Comparison of ENCODE assay signal across 11 cellular contexts in genomic region chr11:59076876-59077571, GRCh38. TPM values are rescaled to one million over a fixed set of nuclear protein-coding genes. Genes with fewer than 3 reads are reported as not detected.
A peak's percentile ranks its signal among the peaks of the same experiment; 100 is the strongest.
DNase-seq lines count a peak whose midpoint lies in the region; ATAC-seq and TF ChIP-seq lines count a peak whose summit lies in the region.
"Had no signal": no experiment of that assay in that cellular context is flagged by ENCODE, and none has a peak within 500 bp of the region (broad histone marks: within the 10 kb centered on the region; RNA-seq: fewer than 3 reads in every experiment).

No MANE protein-coding gene starts in this region.

- H3K4me1 Mint-ChIP-seq in stimulated activated naive CD8-positive, alpha-beta T cell treated with anti-CD3 and anti-CD28 coated beads, Interleukin-15, Interleukin-2, amounts not matched to agents 100 ng/mL and 50 ng/mL, for 24 hours (ENCODE audit: low read depth): peaks cover 24% of the 10 kb centered on the region

- peak overlapping the region; percentile 74 for H3K4me2 ChIP-seq in Karpas-422 (ENCODE audit: low read depth, low read length, poor library complexity, severe bottlenecking)
- H3K4me2 ChIP-seq: PC-9 had no signal

- no peaks in the 10 kb centered on the region for H3K9me3 Mint-ChIP-seq in stimulated activated naive CD8-positive, alpha-beta T cell treated with anti-CD3 and anti-CD28 coated beads, Interleukin-15, Interleukin-2, amounts not matched to agents 100 ng/mL and 50 ng/mL, for 24 hours

- peaks cover 28% of the 10 kb centered on the region for H3K4me1 ChIP-seq in Karpas-422 (ENCODE audit: low read length)
- no peaks in the 10 kb centered on the region for H3K4me1 ChIP-seq in esophagus squamous epithelium
- no peaks in the 10 kb centered on the region for H3K4me1 ChIP-seq in testis

- DNase-seq in SIG-M5 treated with dmso at 0.1 percent for 504 hours (lab: John Stamatoyannopoulos, UW; ENCODE audit: unreplicated experiment) (peak; percentile 14), SIG-M5 (lab: John Stamatoyannopoulos, UW) (no peak), Karpas-422 (peak; percentile 87), Right ventricle myocardium superior (no peak), esophagus squamous epithelium (lab: John Stamatoyannopoulos, UW) (no peak), testis (no peak)
- DNase-seq: activated CD4-positive, alpha-beta T cell treated with anti-CD3 and anti-CD28 coated beads, Interleukin-2, amount 50 U/mL, for 48 hours; PC-9 had no signal

- H2AFZ ChIP-seq in Karpas-422 (ENCODE audit: low read length): peak overlapping the region; percentile 71
- H2AFZ ChIP-seq: PC-9 had no signal

- H3K4me3 Mint-ChIP-seq in stimulated activated naive CD8-positive, alpha-beta T cell treated with anti-CD3 and anti-CD28 coated beads, Interleukin-15, Interleukin-2, amounts not matched to agents 100 ng/mL and 50 ng/mL, for 24 hours: no peak overlapping the region

- no peaks in the 10 kb centered on the region for H3K36me3 Mint-ChIP-seq in stimulated activated naive CD8-positive, alpha-beta T cell treated with anti-CD3 and anti-CD28 coated beads, Interleukin-15, Interleukin-2, amounts not matched to agents 100 ng/mL and 50 ng/mL, for 24 hours (ENCODE audit: low read depth)

- intact Hi-C loops in Right ventricle myocardium superior (cut with DNase I): no loop called here
- intact Hi-C loops in esophagus squamous epithelium (cut with DNase I): no loop called here
- intact Hi-C loops in testis (cut with DNase I; ENCODE audit: low total_unique reads): no loop called here

- H4K20me1 ChIP-seq in Karpas-422 (ENCODE audit: insufficient read depth, low read depth, low read length): no peaks in the 10 kb centered on the region

- TF ChIP-seq CTCF in esophagus squamous epithelium (IDR thresholded peaks at IDR 0.05) (no peak), testis (IDR thresholded peaks at IDR 0.05) (no peak)

- peak overlapping the region; percentile 83 for H3K27ac ChIP-seq in Karpas-422 (ENCODE audit: low read length)
- H3K27ac ChIP-seq in esophagus squamous epithelium: no peak overlapping the region
- no peak overlapping the region for H3K27ac ChIP-seq in testis
- H3K27ac ChIP-seq: 22Rv1, PC-9 had no signal

- H3K27me3 Mint-ChIP-seq in stimulated activated naive CD8-positive, alpha-beta T cell treated with anti-CD3 and anti-CD28 coated beads, Interleukin-15, Interleukin-2, amounts not matched to agents 100 ng/mL and 50 ng/mL, for 24 hours: peaks cover 46% of the 10 kb centered on the region

- H3K27ac Mint-ChIP-seq in stimulated activated naive CD8-positive, alpha-beta T cell treated with anti-CD3 and anti-CD28 coated beads, Interleukin-15, Interleukin-2, amounts not matched to agents 100 ng/mL and 50 ng/mL, for 24 hours: peak overlapping the region; percentile 9

- H3K79me2 ChIP-seq in Karpas-422 (ENCODE audit: low read length): no peaks in the 10 kb centered on the region

- ATAC-seq in HG02852 (IDR thresholded peaks at IDR 0.05; ENCODE audit: unreplicated experiment): peak; percentile 86
- ATAC-seq in Right ventricle myocardium superior (ENCODE audit: poor library complexity): no peak

- H3K9ac ChIP-seq in Karpas-422 (ENCODE audit: low read length): peak overlapping the region; percentile 39

- no peak for TF ChIP-seq POLR2A in esophagus squamous epithelium (IDR thresholded peaks at IDR 0.05)
- no peak for TF ChIP-seq POLR2A in testis (IDR thresholded peaks at IDR 0.05)

- no peaks in the 10 kb centered on the region for H3K9me3 ChIP-seq in Karpas-422 (ENCODE audit: low read length)
- H3K9me3 ChIP-seq in esophagus squamous epithelium: no peaks in the 10 kb centered on the region
- no peaks in the 10 kb centered on the region for H3K9me3 ChIP-seq in testis

- H3K4me3 ChIP-seq in Karpas-422 (ENCODE audit: low read length): peak overlapping the region; percentile 33; the same call in 1 of the 2 replicates
- H3K4me3 ChIP-seq in esophagus squamous epithelium: no peak overlapping the region
- H3K4me3 ChIP-seq in testis: no peak overlapping the region
- H3K4me3 ChIP-seq: PC-9 had no signal

- 58 to 75% methylated on average over 4 to 5 of the region's 8 CpGs for WGBS in esophagus squamous epithelium, 2 donors
- WGBS in testis, 2 donors: 85 to 95% methylated on average over 7 to 8 of the region's 8 CpGs

- H3K36me3 ChIP-seq in Karpas-422 (ENCODE audit: insufficient read depth, low read length): no peaks in the 10 kb centered on the region
- no peaks in the 10 kb centered on the region for H3K36me3 ChIP-seq in esophagus squamous epithelium
- no peaks in the 10 kb centered on the region for H3K36me3 ChIP-seq in testis (ENCODE audit: low read depth, missing control alignments)

- no peaks in the 10 kb centered on the region for H3K27me3 ChIP-seq in Karpas-422 (ENCODE audit: low read length)
- peaks cover 0 to 17% (median 0%) of the 10 kb centered on the region in 4 donors for H3K27me3 ChIP-seq in esophagus squamous epithelium
- no peaks in the 10 kb centered on the region for H3K27me3 ChIP-seq in testis

- H3K9me2 ChIP-seq in Karpas-422 (replicated peaks; ENCODE audit: insufficient read depth, low read length): no peaks in the 10 kb centered on the region

RNA-seq across cellular contexts. Expression of gene GLYATL1B, which starts 9.1 kb away (rescaled TPM):
- total RNA-seq in Karpas-422 (2014; rRNA removed; shearing (Covaris generic); ENCODE audit: low replicate concordance): not detected in 2 replicates
- not detected for total RNA-seq in Right ventricle myocardium superior
- not detected for total RNA-seq in esophagus squamous epithelium
- total RNA-seq in testis: not detected
- polyA plus RNA-seq in testis (ENCODE audit: insufficient read depth, low read depth, low replicate concordance): not detected
- total RNA-seq: PC-9 had no signal

RNA-seq across cellular contexts. Expression of gene FAM111B, which starts 30.0 kb away (rescaled TPM):
- total RNA-seq in Karpas-422 (2014; rRNA removed; shearing (Covaris generic); ENCODE audit: low replicate concordance): 10.7 and 19.9 TPM in 2 replicates
- total RNA-seq in Right ventricle myocardium superior (1.0 TPM), esophagus squamous epithelium (10 to 100 TPM in 2 of 4 donors, 1 to 10 TPM in 2; 2.9 to 14.9 (median 8.0) TPM), testis (under 1 TPM; 0.24 to 0.81 TPM)
- not detected for polyA plus RNA-seq in testis (ENCODE audit: insufficient read depth, low read depth, low replicate concordance)

Comparison
In these comparisons a context has a peak if more than half of its experiments do, and no peak if none do; other contexts are left out.
1. DNase-seq: peak in SIG-M5 treated with dmso at 0.1 percent for 504 hours (single experiment) and Karpas-422 (single experiment); none in SIG-M5 (single experiment), Right ventricle myocardium superior (single experiment), esophagus squamous epithelium (single experiment) and testis (single experiment).